Comparison of ENCODE assay signal across 10 cellular contexts in the genomic region with DNA sequence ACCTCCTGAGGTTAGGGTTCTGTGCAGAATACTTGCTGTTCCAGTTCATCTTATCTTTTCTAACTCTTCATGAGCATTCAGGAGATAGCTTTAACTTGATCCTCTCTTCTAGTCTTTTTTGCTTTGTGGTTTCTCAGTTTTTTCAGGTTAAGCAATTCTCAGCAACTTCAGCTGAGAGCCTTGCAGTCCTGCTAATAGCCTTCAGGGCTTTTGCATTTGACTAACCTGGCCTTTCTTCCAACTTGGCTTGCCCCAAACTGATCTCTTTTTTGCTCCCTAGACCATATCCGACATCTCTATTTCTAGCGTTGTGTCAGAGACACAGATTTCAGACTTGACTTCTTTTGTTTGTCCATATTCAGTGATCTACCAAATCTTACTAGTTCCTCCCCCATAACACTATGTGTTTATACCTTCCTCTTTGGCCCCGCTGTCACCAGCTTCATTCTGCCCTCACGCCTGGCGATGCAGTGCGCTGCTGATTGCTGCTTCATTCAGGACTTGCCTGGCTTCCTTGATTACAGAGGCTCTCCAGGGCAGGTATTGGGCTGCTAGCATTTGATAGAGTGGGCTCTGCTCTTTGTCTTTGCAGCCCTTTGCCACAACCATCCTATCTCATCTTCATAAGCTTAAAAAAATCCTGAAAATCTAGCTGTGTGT.
DNase-seq lines count a peak whose midpoint lies in the region; ATAC-seq and TF ChIP-seq lines count a peak whose summit lies in the region.
"Had no signal": no experiment of that assay in that cellular context is flagged by ENCODE, and none has a peak within 500 bp of the region (broad histone marks: within the 10 kb centered on the region; RNA-seq: fewer than 3 reads in every experiment).

No MANE protein-coding gene starts in this region.

- H3K36me3 ChIP-seq in KMS-11 (ENCODE audit: insufficient read depth) = no peaks in the 10 kb centered on the region
- H3K36me3 ChIP-seq: ascending aorta had no signal

- peak overlapping the region; percentile 56 for H3K4me3 ChIP-seq in KMS-11 (IDR thresholded peaks at IDR 0.05; ENCODE audit: insufficient read depth, low read depth, low read length)
- H3K4me3 ChIP-seq: ascending aorta had no signal

- H3K9me3 Mint-ChIP-seq in nephron progenitor cell = peaks cover 3% of the 10 kb centered on the region

- H3K27ac ChIP-seq in KMS-11 = peak overlapping the region; percentile 65
- H3K27ac ChIP-seq: ascending aorta had no signal

- no peak overlapping the region for H2AFZ ChIP-seq in KMS-11 (ENCODE audit: low read depth)

- peaks cover 99% of the 10 kb centered on the region for H3K4me1 ChIP-seq in KMS-11 (ENCODE audit: low read depth, poor library complexity, severe bottlenecking)

- H3K36me3 Mint-ChIP-seq in nephron progenitor cell (ENCODE audit: low read depth) = peaks cover 24% of the 10 kb centered on the region

- H3K27me3 ChIP-seq in KMS-11 (ENCODE audit: insufficient read depth, low read depth) = no peaks in the 10 kb centered on the region
- H3K27me3 ChIP-seq: ascending aorta had no signal

- no peak for ATAC-seq in GM19023 (IDR thresholded peaks at IDR 0.05; ENCODE audit: unreplicated experiment)
- ATAC-seq: activated CD8-positive, alpha-beta T cell treated with anti-CD3 and anti-CD28 coated beads, Interleukin-2, amount 10 ng/mL, durations not matched to agents 7 days and 5 days had no signal

- H3K4me2 ChIP-seq in KMS-11 = peak overlapping the region; percentile 82

- peaks cover 2% of the 10 kb centered on the region for H3K27me3 Mint-ChIP-seq in nephron progenitor cell (ENCODE audit: low read depth, poor library complexity)

- H3K4me3 Mint-ChIP-seq in nephron progenitor cell = no peak overlapping the region
- H3K4me3 Mint-ChIP-seq: activated CD8-positive, alpha-beta T cell treated with anti-CD3 and anti-CD28 coated beads, Interleukin-2, amount 10 ng/mL, durations not matched to agents 7 days and 5 days had no signal

- peak overlapping the region; percentile 33 for H3K27ac Mint-ChIP-seq in nephron progenitor cell
- H3K27ac Mint-ChIP-seq: activated CD8-positive, alpha-beta T cell treated with anti-CD3 and anti-CD28 coated beads, Interleukin-2, amount 10 ng/mL, durations not matched to agents 7 days and 5 days had no signal

- peaks cover 76% of the 10 kb centered on the region for H4K20me1 ChIP-seq in KMS-11 (ENCODE audit: insufficient read depth)

- peak overlapping the region; percentile 18; the same call in 1 of the 2 replicates for H3K9ac ChIP-seq in KMS-11

- peaks cover 42% of the 10 kb centered on the region for H3K4me1 Mint-ChIP-seq in nephron progenitor cell

- TF ChIP-seq CTCF in KMS-11 (conservative IDR thresholded peaks at IDR 0.05; ENCODE audit: low read depth, low read length) (no peak), nephron progenitor cell (IDR thresholded peaks at IDR 0.05) (no peak)

- H3K79me2 ChIP-seq in KMS-11 (ENCODE audit: insufficient read depth, low read depth) = peaks cover 100% of the 10 kb centered on the region

- peak; percentile 9 to 34 for DNase-seq in NOMO-1 (lab: John Stamatoyannopoulos, UW; ENCODE audit: unreplicated experiment in 2 of 2)
- no peak for DNase-seq in NOMO-1 treated with dmso at 0.1 percent for 144 hours (lab: John Stamatoyannopoulos, UW; ENCODE audit: unreplicated experiment)
- DNase-seq in amniotic epithelial cell (ENCODE audit: low read depth) = peak; percentile 61
- no peak for DNase-seq in nephron progenitor cell
- no peak for DNase-seq in NCI-H2081 treated with DMSO at 0.1 percent for 48 hours (lab: John Stamatoyannopoulos, UW)
- no peak for DNase-seq in COLO668 (lab: John Stamatoyannopoulos, UW; ENCODE audit: unreplicated experiment)
- DNase-seq: activated CD8-positive, alpha-beta T cell treated with anti-CD3 and anti-CD28 coated beads, Interleukin-2, amount 10 ng/mL, durations not matched to agents 7 days and 5 days had no signal

Comparison
In these comparisons a context has a peak if more than half of its experiments do, and no peak if none do; other contexts are left out.
1. DNase-seq: peak in NOMO-1 (2 of 2) and amniotic epithelial cell (single experiment); none in NOMO-1 treated with dmso at 0.1 percent for 144 hours (single experiment), nephron progenitor cell (single experiment), NCI-H2081 treated with DMSO at 0.1 percent for 48 hours (single experiment) and COLO668 (single experiment).